In genomic region chr4:184815046-184815877, GRCh38 we compare ENCODE assay signal across 8 cellular contexts. TPM values are rescaled to one million over a fixed set of nuclear protein-coding genes. Genes with fewer than 3 reads are reported as not detected.
DNase-seq lines count a peak whose midpoint lies in the region; ATAC-seq and TF ChIP-seq lines count a peak whose summit lies in the region.

No MANE protein-coding gene starts in this region.

- peaks cover 36 to 100% (median 98%) of the 10 kb centered on the region in 10 experiments for H3K4me1 ChIP-seq in BLaER1 treated with 17β-estradiol and CSF1 and Interleukin-3, amounts not matched to agents 10 nM and 100 nM
- peaks cover 94% of the 10 kb centered on the region for H3K4me1 ChIP-seq in left ventricle myocardium inferior
- H3K4me1 ChIP-seq in Karpas-422 (ENCODE audit: low read length), result peaks cover 3% of the 10 kb centered on the region

- peak overlapping the region in 3 of 10 experiments; percentile 24 to 36 (median 31); a peak in 6 of 20 replicates for H3K4me3 ChIP-seq in BLaER1 treated with 17β-estradiol and CSF1 and Interleukin-3, amounts not matched to agents 10 nM and 100 nM
- H3K4me3 ChIP-seq in left ventricle myocardium inferior (peak overlapping the region; percentile 36), Karpas-422 (ENCODE audit: low read length) (no peak overlapping the region)

- no peak overlapping the region for H2AFZ ChIP-seq in Karpas-422 (ENCODE audit: low read length)

- ATAC-seq in GM18867 (IDR thresholded peaks at IDR 0.05; ENCODE audit: unreplicated experiment) (peak; percentile 70), HG02943 (IDR thresholded peaks at IDR 0.05; ENCODE audit: low read depth, unreplicated experiment) (peak; percentile 68)
- ATAC-seq in activated T-helper 17 cell treated with anti-CD3 and anti-CD28 coated beads, Interleukin-2, amount 50 U/mL, for 72 hours (replicated peaks), result peak; percentile 64

- H3K27me3 Mint-ChIP-seq in activated T-helper 17 cell treated with anti-CD3 and anti-CD28 coated beads, Interleukin-2, amount 50 U/mL, for 72 hours, result no peaks in the 10 kb centered on the region

- H3K27ac Mint-ChIP-seq in activated T-helper 17 cell treated with anti-CD3 and anti-CD28 coated beads, Interleukin-2, amount 50 U/mL, for 72 hours, result peak overlapping the region; percentile 66

- peaks cover 0 to 99% (median 46%) of the 10 kb centered on the region in 11 experiments; a peak in 17 of 22 replicates for H3K36me3 ChIP-seq in BLaER1 treated with 17β-estradiol and CSF1 and Interleukin-3, amounts not matched to agents 10 nM and 100 nM
- H3K36me3 ChIP-seq in left ventricle myocardium inferior (no peaks in the 10 kb centered on the region), Karpas-422 (ENCODE audit: insufficient read depth, low read length) (no peaks in the 10 kb centered on the region)

- peak overlapping the region; percentile 46 to 99 (median 76) for H3K4me2 ChIP-seq in BLaER1 treated with 17β-estradiol and CSF1 and Interleukin-3, amounts not matched to agents 10 nM and 100 nM
- no peak overlapping the region for H3K4me2 ChIP-seq in Karpas-422 (ENCODE audit: low read depth, low read length, poor library complexity, severe bottlenecking)

- H3K4me1 Mint-ChIP-seq in activated T-helper 17 cell treated with anti-CD3 and anti-CD28 coated beads, Interleukin-2, amount 50 U/mL, for 72 hours, result peaks cover 26% of the 10 kb centered on the region

- H3K9me3 Mint-ChIP-seq in activated T-helper 17 cell treated with anti-CD3 and anti-CD28 coated beads, Interleukin-2, amount 50 U/mL, for 72 hours, result no peaks in the 10 kb centered on the region

- peak overlapping the region in 9 of 11 experiments; percentile 6 to 54 (median 23); a peak in 12 of 22 replicates for H3K27ac ChIP-seq in BLaER1 treated with 17β-estradiol and CSF1 and Interleukin-3, amounts not matched to agents 10 nM and 100 nM
- peak overlapping the region; percentile 95 for H3K27ac ChIP-seq in left ventricle myocardium inferior (replicated peaks)
- H3K27ac ChIP-seq in Karpas-422 (ENCODE audit: low read length), result no peak overlapping the region

- H3K36me3 Mint-ChIP-seq in activated T-helper 17 cell treated with anti-CD3 and anti-CD28 coated beads, Interleukin-2, amount 50 U/mL, for 72 hours (ENCODE audit: low read depth), result no peaks in the 10 kb centered on the region

- intact Hi-C loops in left ventricle myocardium inferior (cut with micrococcal nuclease), result no loop called here

- H4K20me1 ChIP-seq in BLaER1 treated with 17β-estradiol and CSF1 and Interleukin-3, amounts not matched to agents 10 nM and 100 nM, result peaks cover 90 to 100% (median 100%) of the 10 kb centered on the region in 11 experiments
- H4K20me1 ChIP-seq in Karpas-422 (ENCODE audit: insufficient read depth, low read depth, low read length), result no peaks in the 10 kb centered on the region

- no peaks in the 10 kb centered on the region for H3K79me2 ChIP-seq in Karpas-422 (ENCODE audit: low read length)

- no peaks in the 10 kb centered on the region for H3K9me3 ChIP-seq in BLaER1 treated with 17β-estradiol and CSF1 and Interleukin-3, amounts not matched to agents 10 nM and 100 nM (replicated peaks in 1 of 11)
- H3K9me3 ChIP-seq in left ventricle myocardium inferior (replicated peaks) (no peaks in the 10 kb centered on the region), Karpas-422 (ENCODE audit: low read length) (no peaks in the 10 kb centered on the region)

- peak overlapping the region; percentile 2 for H3K4me3 Mint-ChIP-seq in activated T-helper 17 cell treated with anti-CD3 and anti-CD28 coated beads, Interleukin-2, amount 50 U/mL, for 72 hours

- H3K9me2 ChIP-seq in Karpas-422 (replicated peaks; ENCODE audit: insufficient read depth, low read length), result no peaks in the 10 kb centered on the region

- no peaks in the 10 kb centered on the region for H3K27me3 ChIP-seq in BLaER1 treated with 17β-estradiol and CSF1 and Interleukin-3, amounts not matched to agents 10 nM and 100 nM
- H3K27me3 ChIP-seq in left ventricle myocardium inferior (ENCODE audit: low read depth) (no peaks in the 10 kb centered on the region), Karpas-422 (ENCODE audit: low read length) (no peaks in the 10 kb centered on the region)

- H3K9ac ChIP-seq in BLaER1 treated with 17β-estradiol and CSF1 and Interleukin-3, amounts not matched to agents 10 nM and 100 nM, result peak overlapping the region in 9 of 11 experiments; percentile 0 to 66 (median 24); a peak in 10 of 22 replicates
- H3K9ac ChIP-seq in Karpas-422 (ENCODE audit: low read length), result no peak overlapping the region

- DNase-seq in NCI-H1436 treated with DMSO at 0.1 percent for 48 hours (lab: John Stamatoyannopoulos, UW), result peak; percentile 65
- DNase-seq in left ventricle myocardium inferior, result peak; percentile 80
- DNase-seq in putamen (ENCODE audit: low spot score), result peak; percentile 43
- no peak for DNase-seq in Karpas-422

- no peak for TF ChIP-seq CTCF in left ventricle myocardium inferior (IDR thresholded peaks at IDR 0.05; ENCODE audit: borderline replicate concordance)

RNA-seq across cellular contexts. Expression of gene ACSL1, which starts 10.5 kb away (rescaled TPM):
- total RNA-seq in activated T-helper 17 cell treated with anti-CD3 and anti-CD28 coated beads, Interleukin-2, amount 50 U/mL, for 72 hours, result 10 to 100 TPM; 13.2 to 22.2 TPM
- 316 TPM for total RNA-seq in left ventricle myocardium inferior
- total RNA-seq in Karpas-422 (2014; rRNA removed; shearing (Covaris generic); ENCODE audit: low replicate concordance), result 1.4 and 3.1 TPM in 2 replicates

Comparison
In these comparisons a context has a peak if more than half of its experiments do, and no peak if none do; other contexts are left out.
1. RNA of gene ACSL1, which starts 10.5 kb away (total RNA-seq): 316 TPM in left ventricle myocardium inferior (single experiment); 13.2 to 22.2 TPM in activated T-helper 17 cell treated with anti-CD3 and anti-CD28 coated beads, Interleukin-2, amount 50 U/mL, for 72 hours and 1.4 to 3.1 TPM in Karpas-422; every median in the first group is over 10 times any median in the second.
2. Peak in every context shown above with its lines, with median percentiles within 50 percentile points of each other: ATAC-seq.